In genomic region chr4:133131829-133132485, GRCh38 we compare ENCODE assay signal across 1 cellular context.
TF ChIP-seq lines count a peak whose summit lies in the region.

No MANE protein-coding gene starts in this region.

TF ChIP-seq in H1, 55 proteins besides CTCF, POLR2A, EP300 and RAD21:
- TF ChIP-seq ATF3 (IDR thresholded peaks at IDR 0.05; ENCODE audit: insufficient read depth, low read depth, low read length) (no peak), BCL11A (IDR thresholded peaks at IDR 0.05; ENCODE audit: low read depth in 2 of 2, low read length in 2 of 2) (no peak), YY1 (IDR thresholded peaks at IDR 0.05; ENCODE audit: low read depth, low read length) (no peak), NANOG (IDR thresholded peaks at IDR 0.05; ENCODE audit: insufficient read depth, low read depth, low read length, poor library complexity, severe bottlenecking) (peak; percentile 38), JUN (IDR thresholded peaks at IDR 0.05; ENCODE audit: low read depth, low read length) (no peak), ASH2L (IDR thresholded peaks at IDR 0.05; ENCODE audit: low read length) (peak; percentile 24), TAF7 (optimal IDR thresholded peaks at IDR 0.05; ENCODE audit: borderline replicate concordance, low read depth, low read length) (no peak), EGR1 (IDR thresholded peaks at IDR 0.05; ENCODE audit: borderline replicate concordance, low read depth, low read length) (no peak), ATF2 (IDR thresholded peaks at IDR 0.05; ENCODE audit: low read length) (no peak), CREB1 (IDR thresholded peaks at IDR 0.05) (no peak)
